In genomic region chr7:5714657-5715337, GRCh38 we compare ENCODE assay signal across 22 cellular contexts.
A peak's percentile ranks its signal among the peaks of the same experiment; 100 is the strongest.
DNase-seq lines count a peak whose midpoint lies in the region; ATAC-seq and TF ChIP-seq lines count a peak whose summit lies in the region.
"Had no signal": no experiment of that assay in that cellular context is flagged by ENCODE, and none has a peak within 500 bp of the region (broad histone marks: within the 10 kb centered on the region; RNA-seq: fewer than 3 reads in every experiment).

No MANE protein-coding gene starts in this region.

- TF ChIP-seq POLR2A in upper lobe of left lung (IDR thresholded peaks at IDR 0.05): no peak

- H3K4me3 ChIP-seq in upper lobe of left lung: no peak overlapping the region
- H3K4me3 ChIP-seq: GM12878 had no signal

- peaks cover 3% of the 10 kb centered on the region for H3K36me3 Mint-ChIP-seq in activated naive CD8-positive, alpha-beta T cell
- H3K36me3 Mint-ChIP-seq in activated naive CD8-positive, alpha-beta T cell treated with anti-CD3 and anti-CD28 coated beads, Interleukin-2, amount 50 U/mL, for 24 hours (ENCODE audit: low read depth): peaks cover 61% of the 10 kb centered on the region

- peak overlapping the region; percentile 22 for H3K27ac ChIP-seq in angular gyrus (ENCODE audit: low read depth, low read length)
- no peak overlapping the region for H3K27ac ChIP-seq in upper lobe of left lung

- WGBS in upper lobe of left lung, 2 donors: 94 to 96% methylated on average over 6 to 7 of the region's 7 CpGs

- H3K4me3 Mint-ChIP-seq in activated naive CD8-positive, alpha-beta T cell: no peak overlapping the region
- H3K4me3 Mint-ChIP-seq in activated naive CD8-positive, alpha-beta T cell treated with anti-CD3 and anti-CD28 coated beads, Interleukin-2, amount 50 U/mL, for 24 hours: no peak overlapping the region
- H3K4me3 Mint-ChIP-seq: CD4-positive, CD25-positive, alpha-beta regulatory T cell; CD8-positive, alpha-beta memory T cell; HFFc6 had no signal

- H3K9me3 Mint-ChIP-seq in activated naive CD8-positive, alpha-beta T cell (ENCODE audit: low read depth): no peaks in the 10 kb centered on the region
- H3K9me3 Mint-ChIP-seq in activated naive CD8-positive, alpha-beta T cell treated with anti-CD3 and anti-CD28 coated beads, Interleukin-2, amount 50 U/mL, for 24 hours: no peaks in the 10 kb centered on the region
- H3K9me3 Mint-ChIP-seq: CD4-positive, CD25-positive, alpha-beta regulatory T cell; CD8-positive, alpha-beta memory T cell; HFFc6 had no signal

- TF ChIP-seq CTCF in upper lobe of left lung (IDR thresholded peaks at IDR 0.05): no peak

- H3K27ac Mint-ChIP-seq in activated naive CD8-positive, alpha-beta T cell: peak overlapping the region; percentile 58
- no peak overlapping the region for H3K27ac Mint-ChIP-seq in activated naive CD8-positive, alpha-beta T cell treated with anti-CD3 and anti-CD28 coated beads, Interleukin-2, amount 50 U/mL, for 24 hours
- H3K27ac Mint-ChIP-seq: CD8-positive, alpha-beta memory T cell; HFFc6 had no signal

- ATAC-seq in activated naive CD8-positive, alpha-beta T cell treated with anti-CD3 and anti-CD28 coated beads, Interleukin-2, amount 50 U/mL, for 24 hours: no peak
- no peak for ATAC-seq in upper lobe of left lung (ENCODE audit: low FRiP score in 2 of 2)
- ATAC-seq: GM12878, HCT116 had no signal

- no peak for DNase-seq in activated naive CD8-positive, alpha-beta T cell treated with anti-CD3 and anti-CD28 coated beads, Interleukin-2, amount 50 U/mL, for 24 hours
- DNase-seq in head of caudate nucleus (peak in 24 of 42 donors; percentile 44 to 84 (median 68)), upper lobe of left lung (no peak), SIG-M5 (lab: John Stamatoyannopoulos, UW) (no peak)
- DNase-seq in activated CD4-positive, alpha-beta T cell treated with anti-CD3 and anti-CD28 coated beads, Interleukin-2, amount 50 U/mL, for 4 hours: no peak
- DNase-seq: ACHN; BE2C; C1 segment of cervical spinal cord; CD4-positive, CD25-positive, alpha-beta regulatory T cell; CD8-positive, alpha-beta memory T cell; COR-L47; DMS 273 treated with DMSO at 0.1 percent for 48 hours; DMS53; DND-41; EL; GOT3; H7; HFFc6 had no signal

- intact Hi-C loops in head of caudate nucleus (cut with DNase I): no loop called here

- H3K27me3 ChIP-seq in upper lobe of left lung: no peaks in the 10 kb centered on the region
- H3K27me3 ChIP-seq: BE2C had no signal

- no peak for TF ChIP-seq EP300 in upper lobe of left lung (IDR thresholded peaks at IDR 0.05)

- H3K9me3 ChIP-seq in upper lobe of left lung: no peaks in the 10 kb centered on the region
- H3K9me3 ChIP-seq: BE2C had no signal

- H3K4me1 Mint-ChIP-seq in activated naive CD8-positive, alpha-beta T cell (ENCODE audit: low read depth): no peaks in the 10 kb centered on the region
- H3K4me1 Mint-ChIP-seq in activated naive CD8-positive, alpha-beta T cell treated with anti-CD3 and anti-CD28 coated beads, Interleukin-2, amount 50 U/mL, for 24 hours: peaks cover 5% of the 10 kb centered on the region
- H3K4me1 Mint-ChIP-seq: CD8-positive, alpha-beta memory T cell had no signal

- H3K36me3 ChIP-seq in upper lobe of left lung: peaks cover 10 to 91% (median 64%) of the 10 kb centered on the region in 4 donors

- no peaks in the 10 kb centered on the region for H3K27me3 Mint-ChIP-seq in activated naive CD8-positive, alpha-beta T cell
- no peaks in the 10 kb centered on the region for H3K27me3 Mint-ChIP-seq in activated naive CD8-positive, alpha-beta T cell treated with anti-CD3 and anti-CD28 coated beads, Interleukin-2, amount 50 U/mL, for 24 hours
- H3K27me3 Mint-ChIP-seq: CD4-positive, CD25-positive, alpha-beta regulatory T cell; CD8-positive, alpha-beta memory T cell had no signal

- no peaks in the 10 kb centered on the region for H3K4me1 ChIP-seq in upper lobe of left lung
- H3K4me1 ChIP-seq: BE2C had no signal

Comparison
In these comparisons a context has a peak if more than half of its experiments do, and no peak if none do; other contexts are left out.
1. DNase-seq: peak in head of caudate nucleus (24 of 42); none in activated naive CD8-positive, alpha-beta T cell treated with anti-CD3 and anti-CD28 coated beads, Interleukin-2, amount 50 U/mL, for 24 hours (single experiment), upper lobe of left lung (0 of 2), SIG-M5 (single experiment) and activated CD4-positive, alpha-beta T cell treated with anti-CD3 and anti-CD28 coated beads, Interleukin-2, amount 50 U/mL, for 4 hours (0 of 2).